In the genomic region with DNA sequence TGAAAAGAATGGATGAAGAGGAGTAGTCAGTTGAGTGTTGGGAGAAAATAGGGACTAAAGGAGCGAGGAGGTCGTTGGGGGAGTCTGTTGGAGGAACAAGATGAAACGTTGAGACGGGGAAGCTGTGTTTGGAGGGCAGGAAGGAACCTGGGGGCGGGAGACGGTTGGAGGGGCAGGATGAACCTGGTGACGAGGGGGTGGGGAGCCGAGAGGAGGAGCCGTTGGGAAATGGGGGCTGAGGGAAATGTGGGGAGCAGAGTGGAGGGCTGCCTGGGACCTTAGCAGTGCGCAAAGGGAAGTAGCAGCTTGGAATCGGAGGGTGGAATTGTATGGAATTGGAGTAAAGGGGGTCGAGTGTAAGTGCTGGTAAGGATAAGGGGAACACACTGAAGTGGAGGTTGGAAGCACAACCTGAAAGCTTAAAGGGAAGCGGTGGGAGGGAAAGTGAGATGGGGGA, we compare ENCODE assay signal across 8 cellular contexts. TPM values are rescaled to one million over a fixed set of nuclear protein-coding genes. Genes with fewer than 3 reads are reported as not detected.
DNase-seq lines count a peak whose midpoint lies in the region; ATAC-seq and TF ChIP-seq lines count a peak whose summit lies in the region.

No MANE protein-coding gene starts in this region.

- 0 out of 2 replicates have a peak, but pooled peaks cover 8% of the 10 kb centered on the region for H3K9me3 ChIP-seq in ES-I3 (ENCODE audit: control insufficient read depth, insufficient read depth, low read length)
- H3K9me3 ChIP-seq in mucosa of stomach (ENCODE audit: control insufficient read depth, low read length), result no peaks in the 10 kb centered on the region
- peaks cover 2% of the 10 kb centered on the region for H3K9me3 ChIP-seq in thymus (ENCODE audit: control insufficient read depth)

- peaks cover 28% of the 10 kb centered on the region for H3K36me3 Mint-ChIP-seq in activated CD4-positive, alpha-beta memory T cell treated with anti-CD3 and anti-CD28 coated beads, Interleukin-2, amount 10 ng/mL, durations not matched to agents 7 days and 5 days (ENCODE audit: low read depth)

- H3K27me3 ChIP-seq in mucosa of stomach (ENCODE audit: control insufficient read depth, insufficient read depth, low read length) (no peaks in the 10 kb centered on the region), thymus (ENCODE audit: control insufficient read depth, insufficient read depth) (no peaks in the 10 kb centered on the region)

- POLR2A ChIA-PET in activated CD4-positive, alpha-beta memory T cell treated with anti-CD3 and anti-CD28 coated beads, Interleukin-2, amount 10 ng/mL, durations not matched to agents 7 days and 5 days (lab: Charles Lee), result interaction anchor here (0.6 to 4.6 kb wide), 46 partner anchors 9 to 798 kb away, joined by 3 to 51 read pairs (median 4); partner anchors contain the start of genes CCDC18, DIPK1A, DR1 and FNBP1L

- peak; percentile 42 for DNase-seq in M059J (ENCODE audit: low read depth)
- peak; percentile 42 for DNase-seq in activated CD4-positive, alpha-beta memory T cell treated with anti-CD3 and anti-CD28 coated beads, Interleukin-2, amount 10 ng/mL, durations not matched to agents 7 days and 5 days
- no peak for DNase-seq in epithelial cell of proximal tubule (ENCODE audit: low read depth)
- DNase-seq in cerebellar nuclear complex (lab: John Stamatoyannopoulos, UW), result no peak

- TF ChIP-seq CTCF in epithelial cell of proximal tubule (conservative IDR thresholded peaks at IDR 0.05; ENCODE audit: low read depth, low read length), result no peak

- peak overlapping the region; percentile 100 for H3K9ac ChIP-seq in ES-I3 (ENCODE audit: low read depth, low read length)
- peak overlapping the region; percentile 98 for H3K9ac ChIP-seq in mucosa of stomach (ENCODE audit: low read length)

- peaks cover 43% of the 10 kb centered on the region for H3K4me1 Mint-ChIP-seq in activated CD4-positive, alpha-beta memory T cell treated with anti-CD3 and anti-CD28 coated beads, Interleukin-2, amount 10 ng/mL, durations not matched to agents 7 days and 5 days

- no peaks in the 10 kb centered on the region for H3K27me3 Mint-ChIP-seq in activated CD4-positive, alpha-beta memory T cell treated with anti-CD3 and anti-CD28 coated beads, Interleukin-2, amount 10 ng/mL, durations not matched to agents 7 days and 5 days

- no peak for ATAC-seq in HG02884 (IDR thresholded peaks at IDR 0.05; ENCODE audit: unreplicated experiment)

- under 1% methylated on average over 13 of the region's 13 CpGs for WGBS in thymus

- no peaks in the 10 kb centered on the region; the same call in 1 of the 2 replicates for H3K36me3 ChIP-seq in ES-I3 (ENCODE audit: insufficient read depth, low read length)
- H3K36me3 ChIP-seq in mucosa of stomach (ENCODE audit: control insufficient read depth, insufficient read depth, low read length), result no peaks in the 10 kb centered on the region
- H3K36me3 ChIP-seq in thymus (ENCODE audit: control insufficient read depth, insufficient read depth), result peaks cover 6% of the 10 kb centered on the region

- H3K9me3 Mint-ChIP-seq in activated CD4-positive, alpha-beta memory T cell treated with anti-CD3 and anti-CD28 coated beads, Interleukin-2, amount 10 ng/mL, durations not matched to agents 7 days and 5 days, result peaks cover 2% of the 10 kb centered on the region

- peak overlapping the region; percentile 93 for H3K27ac ChIP-seq in thymus (ENCODE audit: low read depth)

- H3K27ac Mint-ChIP-seq in activated CD4-positive, alpha-beta memory T cell treated with anti-CD3 and anti-CD28 coated beads, Interleukin-2, amount 10 ng/mL, durations not matched to agents 7 days and 5 days, result peak overlapping the region; percentile 94

- H3K4me3 Mint-ChIP-seq in activated CD4-positive, alpha-beta memory T cell treated with anti-CD3 and anti-CD28 coated beads, Interleukin-2, amount 10 ng/mL, durations not matched to agents 7 days and 5 days, result peak overlapping the region; percentile 100

- CTCF ChIA-PET in activated CD4-positive, alpha-beta memory T cell treated with anti-CD3 and anti-CD28 coated beads, Interleukin-2, amount 10 ng/mL, durations not matched to agents 7 days and 5 days (lab: Charles Lee), result interaction anchor here (0.7 to 3.9 kb wide), 19 partner anchors 14 to 767 kb away, joined by 3 to 27 read pairs (median 4); partner anchors contain the start of genes DIPK1A and DR1

- H3K4me3 ChIP-seq in epithelial cell of proximal tubule (ENCODE audit: low read depth, low read length), result peak overlapping the region; percentile 91
- H3K4me3 ChIP-seq in mucosa of stomach (ENCODE audit: low read length), result peak overlapping the region; percentile 99
- peak overlapping the region; percentile 78 for H3K4me3 ChIP-seq in thymus (ENCODE audit: low read length)

- H3K4me1 ChIP-seq in ES-I3 (ENCODE audit: insufficient read depth, low read length), result no peaks in the 10 kb centered on the region
- H3K4me1 ChIP-seq in mucosa of stomach (ENCODE audit: control insufficient read depth, insufficient read depth, low read length), result peaks cover 13% of the 10 kb centered on the region
- peaks cover 3% of the 10 kb centered on the region for H3K4me1 ChIP-seq in thymus (ENCODE audit: control insufficient read depth, insufficient read depth, low read length)

RNA-seq across cellular contexts. Expression of gene MTF2, which starts 0.6 kb away (rescaled TPM):
- 17.7 and 23.6 TPM in 2 replicates for total RNA-seq in M059J (2014; rRNA removed; shearing (Covaris generic))
- total RNA-seq in activated CD4-positive, alpha-beta memory T cell treated with anti-CD3 and anti-CD28 coated beads, Interleukin-2, amount 10 ng/mL, durations not matched to agents 7 days and 5 days, result 10 to 100 TPM; 55.5 to 56.6 TPM
- total RNA-seq in epithelial cell of proximal tubule, result 23.9 and 26.3 TPM in 2 replicates
- 41.1 TPM for polyA plus RNA-seq in thymus

Comparison
In these comparisons a context has a peak if more than half of its experiments do, and no peak if none do; other contexts are left out.
1. DNase-seq: peak in M059J (single experiment) and activated CD4-positive, alpha-beta memory T cell treated with anti-CD3 and anti-CD28 coated beads, Interleukin-2, amount 10 ng/mL, durations not matched to agents 7 days and 5 days (single experiment); none in epithelial cell of proximal tubule (single experiment) and cerebellar nuclear complex (0 of 2).
2. Peak in every context shown above with its lines, with median percentiles within 50 percentile points of each other: H3K4me3 ChIP-seq.